ENCODE assay signal across 21 cellular contexts in genomic region chr10:119425102-119425880, GRCh38.
"Had no signal": no experiment of that assay in that cellular context is flagged by ENCODE, and none has a peak within 500 bp of the region (broad histone marks: within the 10 kb centered on the region; RNA-seq: fewer than 3 reads in every experiment).

No MANE protein-coding gene starts in this region.

- H3K36me3 ChIP-seq: gastrocnemius medialis, ovary, prostate gland had no signal

- H3K4me3 Mint-ChIP-seq: activated naive CD4-positive, alpha-beta T cell treated with anti-CD3 and anti-CD28 coated beads, Interleukin-2, amount 50 U/mL, for 24 hours; brain; memory B cell had no signal

- DNase-seq: activated CD4-positive, alpha-beta T cell treated with anti-CD3 and anti-CD28 coated beads for 1 hour; activated CD4-positive, alpha-beta T cell treated with anti-CD3 and anti-CD28 coated beads, Interleukin-2, amount 50 U/mL, for 1 hour; activated gamma-delta T cell treated with Interleukin-2 at 50 U/mL for 16 hours; activated T-cell treated with anti-CD3 and anti-CD28 coated beads, Interleukin-2, amount 50 U/mL, for 1 hour; anterior cingulate cortex; caudate nucleus; effector memory CD4-positive, alpha-beta T cell; gastrocnemius medialis; head of caudate nucleus; hypothalamus; spleen; stimulated activated CD4-positive, alpha-beta T cell treated with anti-CD3 and anti-CD28 coated beads, Interleukin-4, amount 100 ng/mL, for 1 hour; stimulated activated naive CD8-positive, alpha-beta T cell treated with anti-CD3 and anti-CD28 coated beads, Interleukin-15, Interleukin-2, amounts not matched to agents 100 U/mL and 50 U/mL, for 24 hours; T-helper 9 cell had no signal

- H3K27me3 Mint-ChIP-seq: activated naive CD4-positive, alpha-beta T cell treated with anti-CD3 and anti-CD28 coated beads, Interleukin-2, amount 50 U/mL, for 24 hours; brain; memory B cell had no signal

- H3K4me1 ChIP-seq: prostate gland had no signal

- H3K27ac ChIP-seq: esophagus muscularis mucosa, gastrocnemius medialis, ovary, prostate gland, spleen, upper lobe of right lung had no signal

- H3K27ac Mint-ChIP-seq: activated naive CD4-positive, alpha-beta T cell treated with anti-CD3 and anti-CD28 coated beads, Interleukin-2, amount 50 U/mL, for 24 hours; memory B cell had no signal

- H3K4me3 ChIP-seq: esophagus muscularis mucosa, gastrocnemius medialis, ovary, prostate gland, spleen, upper lobe of right lung had no signal

- H3K9me3 Mint-ChIP-seq: activated naive CD4-positive, alpha-beta T cell treated with anti-CD3 and anti-CD28 coated beads, Interleukin-2, amount 50 U/mL, for 24 hours; brain; memory B cell had no signal

- H3K27me3 ChIP-seq: esophagus muscularis mucosa, gastrocnemius medialis, ovary, spleen, upper lobe of right lung had no signal

- ATAC-seq: gastrocnemius medialis; stimulated activated naive CD8-positive, alpha-beta T cell treated with anti-CD3 and anti-CD28 coated beads, Interleukin-15, Interleukin-2, amounts not matched to agents 100 U/mL and 50 U/mL, for 24 hours; upper lobe of right lung had no signal

- H3K9me3 ChIP-seq: esophagus muscularis mucosa, gastrocnemius medialis, ovary, prostate gland, spleen, upper lobe of right lung had no signal
